Comparison of ENCODE assay signal across 8 cellular contexts in the genomic region with DNA sequence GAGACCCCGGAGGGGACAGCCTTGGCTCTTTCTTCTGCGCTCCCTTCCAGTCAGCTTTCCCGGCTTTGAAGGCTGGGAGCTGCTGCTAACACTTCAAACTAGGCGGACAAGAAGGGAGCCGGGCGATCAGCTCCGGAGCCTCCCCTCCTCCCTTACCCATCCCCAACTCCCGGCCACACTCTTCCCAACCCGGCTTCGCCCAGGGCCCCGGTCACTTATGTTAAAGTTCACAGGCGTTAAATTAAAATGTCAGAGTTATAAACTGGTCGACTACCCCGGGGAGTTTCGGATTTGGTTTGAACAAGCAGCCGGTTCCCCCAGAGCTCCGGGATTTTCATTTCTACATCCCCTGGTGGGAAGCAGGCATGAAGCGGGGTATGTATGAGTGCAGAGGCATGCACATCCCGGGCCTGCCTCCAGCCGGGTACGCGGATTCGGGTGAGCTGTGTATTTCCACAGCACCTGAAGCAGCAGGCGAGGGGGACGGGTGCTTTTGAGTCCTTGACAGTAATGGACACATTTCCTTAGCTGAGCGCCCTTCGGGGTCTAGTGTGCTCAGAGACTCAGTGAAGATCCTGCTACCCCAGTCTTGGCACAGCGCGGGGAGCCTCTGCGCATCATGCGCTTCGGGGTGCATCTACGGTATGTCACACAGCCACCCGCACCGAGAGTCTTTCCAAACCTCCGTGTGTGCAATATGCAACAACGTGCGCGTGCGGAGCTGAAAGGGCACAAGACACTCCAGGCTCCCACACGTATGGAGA. TPM values are rescaled to one million over a fixed set of nuclear protein-coding genes. Genes with fewer than 3 reads are reported as not detected.
DNase-seq lines count a peak whose midpoint lies in the region; ATAC-seq and TF ChIP-seq lines count a peak whose summit lies in the region.

No MANE protein-coding gene starts in this region.

- H3K27ac ChIP-seq in GM23338 (ENCODE audit: low read depth) (no peak overlapping the region), adrenal gland (peak overlapping the region in 4 of 5 donors; percentile 87 to 93 (median 90)), hepatocyte (peak overlapping the region; percentile 78), prostate gland (peak overlapping the region; percentile 68 to 70)

- DNase-seq in GM23338 (ENCODE audit: low spot score) (peak; percentile 65), adrenal gland (peak; percentile 52 to 77 (median 55)), hepatocyte (ENCODE audit: low spot score) (peak; percentile 36), prostate gland (ENCODE audit: low spot score) (peak; percentile 10), GM10266 (ENCODE audit: extremely low spot score) (no peak), ureter (ENCODE audit: low spot score) (no peak)

- H3K4me3 ChIP-seq in GM23338: peak overlapping the region; percentile 82
- H3K4me3 ChIP-seq in adrenal gland: peak overlapping the region in 3 of 4 donors; percentile 61 to 67 (median 65)
- H3K4me3 ChIP-seq in hepatocyte: peak overlapping the region; percentile 40
- H3K4me3 ChIP-seq in prostate gland: peak overlapping the region; percentile 40 to 47

- H3K4me2 ChIP-seq in GM23338 (peak overlapping the region; percentile 96), hepatocyte (peak overlapping the region; percentile 88)

- no peaks in the 10 kb centered on the region; the same call in 2 of the 3 replicates for H3K9me3 Mint-ChIP-seq in GM23338

- peaks cover 3% of the 10 kb centered on the region; the same call in 1 of the 2 replicates for H4K20me1 ChIP-seq in GM23338 (replicated peaks; ENCODE audit: insufficient read depth)
- no peaks in the 10 kb centered on the region for H4K20me1 ChIP-seq in hepatocyte (ENCODE audit: insufficient read depth, poor library complexity, severe bottlenecking)

- intact Hi-C loops in adrenal gland (cut with DNase I): loop anchor here in 1 of 2 donors (10.0 kb wide), 1 partner anchor 363 kb away; no protein-coding TSS in a partner anchor
- intact Hi-C loops in prostate gland (cut with DNase I): loop anchor here (2.0 to 5.0 kb wide), 3 partner anchors 281 to 383 kb away; no protein-coding TSS in a partner anchor

- TF ChIP-seq CTCF in GM23338 (conservative IDR thresholded peaks at IDR 0.05; ENCODE audit: low read depth in 2 of 2) (no peak), adrenal gland (IDR thresholded peaks at IDR 0.05) (no peak), hepatocyte (IDR thresholded peaks at IDR 0.05; ENCODE audit: poor library complexity) (no peak), prostate gland (IDR thresholded peaks at IDR 0.05) (no peak), GM10266 (IDR thresholded peaks at IDR 0.05; ENCODE audit: control insufficient read depth, insufficient read depth, low read depth, missing control alignments) (no peak)

- ATAC-seq in GM23338: peak; percentile 52
- no peak for ATAC-seq in HG03175 (IDR thresholded peaks at IDR 0.05; ENCODE audit: unreplicated experiment)
- ATAC-seq in GM19455 (IDR thresholded peaks at IDR 0.05; ENCODE audit: unreplicated experiment): no peak

- peaks cover 39% of the 10 kb centered on the region for H3K4me1 Mint-ChIP-seq in GM23338

- TF ChIP-seq POLR2A in adrenal gland (IDR thresholded peaks at IDR 0.05): peak in 1 of 2 donors; percentile 12
- no peak for TF ChIP-seq POLR2A in prostate gland (IDR thresholded peaks at IDR 0.05)

- H3K9me2 ChIP-seq in GM23338 (ENCODE audit: insufficient read depth): no peaks in the 10 kb centered on the region
- H3K9me2 ChIP-seq in hepatocyte (replicated peaks; ENCODE audit: insufficient read depth): no peaks in the 10 kb centered on the region

- H3K27me3 ChIP-seq in GM23338 (ENCODE audit: insufficient read depth): peaks cover 64% of the 10 kb centered on the region
- no peaks in the 10 kb centered on the region for H3K27me3 ChIP-seq in adrenal gland
- peaks cover 61% of the 10 kb centered on the region for H3K27me3 ChIP-seq in hepatocyte
- H3K27me3 ChIP-seq in prostate gland (replicated peaks; ENCODE audit: insufficient read depth): no peaks in the 10 kb centered on the region

- no peaks in the 10 kb centered on the region for H3F3A ChIP-seq in GM23338 (replicated peaks; ENCODE audit: low read depth)

- H2AFZ ChIP-seq in GM23338 (peak overlapping the region; percentile 99), hepatocyte (peak overlapping the region; percentile 52)

- 0 to 1% (median 1%) methylated on average over 19 to 41 of the region's 41 CpGs for WGBS in adrenal gland, 4 donors
- under 1% methylated on average over 40 of the region's 41 CpGs for WGBS in hepatocyte (ENCODE audit: low lambda C conversion rate, missing lambda C conversion rate)
- under 1% methylated on average over 39 of the region's 41 CpGs for WGBS in prostate gland

- H3K79me2 ChIP-seq in GM23338 (replicated peaks; ENCODE audit: insufficient read depth) (no peaks in the 10 kb centered on the region), hepatocyte (peaks cover 49% of the 10 kb centered on the region)

- H3K9me3 ChIP-seq in adrenal gland (replicated peaks in 1 of 3) (no peaks in the 10 kb centered on the region), hepatocyte (ENCODE audit: low read depth) (no peaks in the 10 kb centered on the region), prostate gland (no peaks in the 10 kb centered on the region)

- peaks cover 47% of the 10 kb centered on the region for H3K27me3 Mint-ChIP-seq in GM23338 (ENCODE audit: insufficient read depth, low read depth, poor library complexity)

- H3K4me1 ChIP-seq in GM23338 (ENCODE audit: insufficient read depth): peaks cover 32% of the 10 kb centered on the region
- peaks cover 10 to 12% of the 10 kb centered on the region in 2 donors for H3K4me1 ChIP-seq in adrenal gland (replicated peaks in 1 of 2)
- H3K4me1 ChIP-seq in hepatocyte (ENCODE audit: insufficient read depth): no peaks in the 10 kb centered on the region
- H3K4me1 ChIP-seq in prostate gland (replicated peaks): no peaks in the 10 kb centered on the region

- peak overlapping the region; percentile 89 for H3K4me3 Mint-ChIP-seq in GM23338

- H3K27ac Mint-ChIP-seq in GM23338: no peak overlapping the region

- H3K36me3 ChIP-seq in GM23338 (ENCODE audit: insufficient read depth) (no peaks in the 10 kb centered on the region), adrenal gland (replicated peaks in 1 of 2) (no peaks in the 10 kb centered on the region), hepatocyte (replicated peaks; ENCODE audit: insufficient read depth, low read depth) (no peaks in the 10 kb centered on the region), prostate gland (no peaks in the 10 kb centered on the region)

- no peaks in the 10 kb centered on the region for H3K36me3 Mint-ChIP-seq in GM23338 (ENCODE audit: low read depth)

TF ChIP-seq in GM23338, 12 proteins besides CTCF, POLR2A, EP300 and RAD21:
- TF ChIP-seq NANOG (IDR thresholded peaks at IDR 0.05; ENCODE audit: borderline replicate concordance) (no peak), EZH2 (IDR thresholded peaks at IDR 0.05; ENCODE audit: low read depth, unreplicated experiment) (no peak), REST (IDR thresholded peaks at IDR 0.05; ENCODE audit: unreplicated experiment) (no peak), JUNB (IDR thresholded peaks at IDR 0.05; ENCODE audit: unreplicated experiment) (no peak), CREB1 (CRISPR knock-in tag; IDR thresholded peaks at IDR 0.05; ENCODE audit: low read depth) (no peak), EZH2phosphoT487 (IDR thresholded peaks at IDR 0.05; ENCODE audit: unreplicated experiment) (peak; percentile 47)

RNA-seq across cellular contexts. Expression of gene UNC5C, which starts 0.9 kb away (rescaled TPM):
- total RNA-seq in GM23338 (2014; rRNA removed; shearing (Covaris generic)): 0.12 and 0.21 TPM in 2 replicates
- polyA plus RNA-seq in GM23338 (2016; fragmentation: Nextera tagmentation; extraction: Ambion mirVana): 0.08 and 0.16 TPM in 2 replicates
- total RNA-seq in adrenal gland: 10 to 100 TPM; 16.1 to 33.5 (median 30.3) TPM
- polyA plus RNA-seq in adrenal gland: 1 to 10 TPM; 4.7 to 9.6 (median 5.0) TPM
- 15.9 and 16.0 TPM in 2 replicates for total RNA-seq in hepatocyte
- polyA plus RNA-seq in hepatocyte: 3.5 and 6.9 TPM in 2 replicates
- total RNA-seq in prostate gland: 10 to 100 TPM in 1 of 2 donors, 1 to 10 TPM in 1; 1.8 to 15.5 TPM
- total RNA-seq in ureter: 6.2 TPM

Comparison
In these comparisons a context has a peak if more than half of its experiments do, and no peak if none do; other contexts are left out.
1. DNase-seq: peak in GM23338 (single experiment), adrenal gland (7 of 7), hepatocyte (single experiment) and prostate gland (single experiment); none in GM10266 (single experiment) and ureter (single experiment).
2. Peak in every context shown above with its lines, with median percentiles within 50 percentile points of each other: H3K4me3 ChIP-seq.